In the genomic region with DNA sequence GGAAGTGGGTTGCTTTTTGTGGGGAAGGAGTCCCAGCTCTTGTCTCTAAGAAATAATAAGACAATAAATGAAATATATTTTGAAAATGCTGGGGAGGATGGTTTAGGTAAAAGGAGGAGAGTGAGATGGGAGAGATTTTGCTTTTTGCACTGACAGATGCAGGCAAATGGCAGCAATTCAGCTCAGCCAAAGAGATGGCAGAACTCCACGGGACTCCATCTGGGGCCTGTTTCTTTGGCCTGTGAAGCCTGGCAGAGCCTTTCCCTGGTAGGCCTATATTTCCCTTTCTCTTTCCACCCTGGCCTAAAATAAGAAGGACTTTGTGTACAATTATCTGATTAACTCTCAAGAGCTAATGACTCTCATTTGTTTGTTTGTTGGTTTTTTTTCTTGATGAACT, we compare ENCODE assay signal across 17 cellular contexts.
DNase-seq lines count a peak whose midpoint lies in the region; TF ChIP-seq lines count a peak whose summit lies in the region.
"Had no signal": no experiment of that assay in that cellular context is flagged by ENCODE, and none has a peak within 500 bp of the region (broad histone marks: within the 10 kb centered on the region; RNA-seq: fewer than 3 reads in every experiment).

No MANE protein-coding gene starts in this region.

- H3F3A ChIP-seq in neural progenitor cell (ENCODE audit: low read depth) = no peaks in the 10 kb centered on the region

- H3K9me3 ChIP-seq in neural progenitor cell (ENCODE audit: low read depth) = no peaks in the 10 kb centered on the region
- H3K9me3 ChIP-seq: A549 had no signal

- DNase-seq in Ammon's horn (ENCODE audit: low spot score) (peak; percentile 49), NCI-H1694 treated with DMSO at 0.1 percent for 48 hours (lab: John Stamatoyannopoulos, UW) (peak; percentile 52), cerebellar nuclear complex (lab: John Stamatoyannopoulos, UW) (peak; percentile 85 to 92), neural progenitor cell (ENCODE audit: low spot score) (no peak), NCI-H2029 treated with DMSO at 0.1 percent for 48 hours (lab: John Stamatoyannopoulos, UW) (no peak), NOMO-1 (lab: John Stamatoyannopoulos, UW; ENCODE audit: unreplicated experiment in 2 of 2) (no peak), NCI-H2081 treated with DMSO at 0.1 percent for 48 hours (lab: John Stamatoyannopoulos, UW) (no peak), posterior vena cava (ENCODE audit: low spot score) (no peak)
- DNase-seq: Calu3; CD8-positive, alpha-beta T cell; NCI-H1105 treated with DMSO at 0.1 percent for 48 hours; NCI-H1930; NCI-H510A treated with DMSO at 0.1 percent for 48 hours; NCI-H82 had no signal

- H3K4me3 Mint-ChIP-seq in neural progenitor cell = no peak overlapping the region
- H3K4me3 Mint-ChIP-seq: CD8-positive, alpha-beta T cell had no signal

- no peaks in the 10 kb centered on the region for H4K20me1 ChIP-seq in neural progenitor cell (ENCODE audit: low read depth)
- H4K20me1 ChIP-seq: BLaER1 treated with 17β-estradiol and CSF1 and Interleukin-3, amounts not matched to agents 10 nM and 100 nM had no signal

- no peaks in the 10 kb centered on the region for H3K36me3 Mint-ChIP-seq in neural progenitor cell
- H3K36me3 Mint-ChIP-seq: CD8-positive, alpha-beta T cell had no signal

- H3K4me2 ChIP-seq in neural progenitor cell = no peak overlapping the region
- H3K4me2 ChIP-seq: A549; BLaER1 treated with 17β-estradiol and CSF1 and Interleukin-3, amounts not matched to agents 10 nM and 100 nM had no signal

- H2AFZ ChIP-seq in neural progenitor cell (replicated peaks) = peak overlapping the region; percentile 32

- H3K4me1 ChIP-seq in neural progenitor cell = no peaks in the 10 kb centered on the region
- H3K4me1 ChIP-seq: A549; BLaER1 treated with 17β-estradiol and CSF1 and Interleukin-3, amounts not matched to agents 10 nM and 100 nM had no signal

- H3K4me1 Mint-ChIP-seq in neural progenitor cell = no peaks in the 10 kb centered on the region

- no peaks in the 10 kb centered on the region for H3K79me2 ChIP-seq in neural progenitor cell (ENCODE audit: low read depth)

- intact Hi-C loops in posterior vena cava (cut with DNase I) = loop anchor here in 1 of 2 donors (5.0 kb wide), 1 partner anchor 341 kb away; no protein-coding TSS in a partner anchor

- peaks cover 3% of the 10 kb centered on the region for H3K9me3 Mint-ChIP-seq in neural progenitor cell

- no peaks in the 10 kb centered on the region for H3K36me3 ChIP-seq in neural progenitor cell
- H3K36me3 ChIP-seq: BLaER1 treated with 17β-estradiol and CSF1 and Interleukin-3, amounts not matched to agents 10 nM and 100 nM had no signal

- no peak for TF ChIP-seq CTCF in neural progenitor cell (IDR thresholded peaks at IDR 0.05)

- no peaks in the 10 kb centered on the region for H3K27me3 ChIP-seq in neural progenitor cell
- H3K27me3 ChIP-seq: BLaER1 treated with 17β-estradiol and CSF1 and Interleukin-3, amounts not matched to agents 10 nM and 100 nM had no signal

- no peak overlapping the region for H3K4me3 ChIP-seq in neural progenitor cell
- H3K4me3 ChIP-seq: A549; BLaER1 treated with 17β-estradiol and CSF1 and Interleukin-3, amounts not matched to agents 10 nM and 100 nM; K562 had no signal

- H3K9ac ChIP-seq in neural progenitor cell = no peak overlapping the region
- H3K9ac ChIP-seq: BLaER1 treated with 17β-estradiol and CSF1 and Interleukin-3, amounts not matched to agents 10 nM and 100 nM had no signal

- H3K27ac ChIP-seq in neural progenitor cell = no peak overlapping the region
- H3K27ac ChIP-seq: A549; BLaER1 treated with 17β-estradiol and CSF1 and Interleukin-3, amounts not matched to agents 10 nM and 100 nM had no signal

- no peaks in the 10 kb centered on the region for H3K27me3 Mint-ChIP-seq in neural progenitor cell (ENCODE audit: insufficient read depth, low read depth)

- no peak overlapping the region for H3K27ac Mint-ChIP-seq in neural progenitor cell
- H3K27ac Mint-ChIP-seq: CD8-positive, alpha-beta T cell had no signal

Comparison
In these comparisons a context has a peak if more than half of its experiments do, and no peak if none do; other contexts are left out.
1. DNase-seq: peak in Ammon's horn (single experiment), NCI-H1694 treated with DMSO at 0.1 percent for 48 hours (single experiment) and cerebellar nuclear complex (2 of 2); none in neural progenitor cell (single experiment), NCI-H2029 treated with DMSO at 0.1 percent for 48 hours (single experiment), NOMO-1 (0 of 2), NCI-H2081 treated with DMSO at 0.1 percent for 48 hours (single experiment) and posterior vena cava (single experiment).